26 cellular contexts compared by ENCODE assay signal in genomic region chr6:163038317-163038716, GRCh38.
"Had no signal": no experiment of that assay in that cellular context is flagged by ENCODE, and none has a peak within 500 bp of the region (broad histone marks: within the 10 kb centered on the region; RNA-seq: fewer than 3 reads in every experiment).

No MANE protein-coding gene starts in this region.

- DNase-seq: head of caudate nucleus; islet precursor cell; mesendoderm; naive B cell; natural killer cell; nephron progenitor cell; ovary; retina; right lobe of liver; stimulated activated CD4-positive, alpha-beta T cell treated with anti-CD3 and anti-CD28 coated beads, Interleukin-1b, Interleukin-23, amount 100 ng/mL, for 48 hours; stimulated activated CD4-positive, alpha-beta T cell treated with anti-CD3 and anti-CD28 coated beads, Interleukin-2, amount 100 ng/mL, for 48 hours; stimulated activated CD4-positive, alpha-beta T cell treated with anti-CD3 and anti-CD28 coated beads, Interleukin-4, amount 100 ng/mL, for 4 hours; stimulated activated CD8-positive, alpha-beta memory T cell treated with anti-CD3 and anti-CD28 coated beads, Interleukin-4, amount 100 ng/mL, for 48 hours; stimulated activated naive CD4-positive, alpha-beta T cell treated with Interleukin-2 at 50 U/mL for 16 hours; stimulated activated naive CD8-positive, alpha-beta T cell treated with anti-CD3 and anti-CD28 coated beads, Interleukin-15, amount 100 ng/mL, for 72 hours; substantia nigra had no signal

- H3K4me1 Mint-ChIP-seq: mesothelial cell of epicardium; naive B cell; natural killer cell; nephron progenitor cell; stimulated activated memory B cell treated with anti-CD40 and anti-IgM and Interleukin-4, amounts not matched to agents 10 μg/mL and 1 μg/mL and 100 μg/mL, for 72 hours; stimulated activated naive CD8-positive, alpha-beta T cell treated with anti-CD3 and anti-CD28 coated beads, Interleukin-15, amount 100 ng/mL, for 72 hours had no signal

- H3K36me3 Mint-ChIP-seq: mesothelial cell of epicardium; naive B cell; natural killer cell; stimulated activated memory B cell treated with anti-CD40 and anti-IgM and Interleukin-4, amounts not matched to agents 10 μg/mL and 1 μg/mL and 100 μg/mL, for 72 hours; type B pancreatic cell had no signal

- H3K4me1 ChIP-seq: right lobe of liver, tibial nerve, vagina had no signal

- H3K4me3 Mint-ChIP-seq: mesothelial cell of epicardium; naive B cell; natural killer cell; nephron progenitor cell; stimulated activated memory B cell treated with anti-CD40 and anti-IgM and Interleukin-4, amounts not matched to agents 10 μg/mL and 1 μg/mL and 100 μg/mL, for 72 hours; stimulated activated naive CD8-positive, alpha-beta T cell treated with anti-CD3 and anti-CD28 coated beads, Interleukin-15, amount 100 ng/mL, for 72 hours; type B pancreatic cell had no signal

- H3K27me3 Mint-ChIP-seq: naive B cell; progenitor cell of endocrine pancreas; stimulated activated memory B cell treated with anti-CD40 and anti-IgM and Interleukin-4, amounts not matched to agents 10 μg/mL and 1 μg/mL and 100 μg/mL, for 72 hours; stimulated activated naive CD8-positive, alpha-beta T cell treated with anti-CD3 and anti-CD28 coated beads, Interleukin-15, amount 100 ng/mL, for 72 hours; type B pancreatic cell had no signal

- H3K27me3 ChIP-seq: hepatocyte, ovary, right lobe of liver, tibial nerve, vagina had no signal

- H3K36me3 ChIP-seq: ovary, right lobe of liver, tibial nerve, vagina had no signal

- H3K9me3 Mint-ChIP-seq: type B pancreatic cell had no signal

- H3K4me3 ChIP-seq: hepatocyte, lung, ovary, right lobe of liver, smooth muscle cell, tibial nerve, vagina had no signal

- H3K27ac Mint-ChIP-seq: mesothelial cell of epicardium; natural killer cell; nephron progenitor cell; progenitor cell of endocrine pancreas; stimulated activated memory B cell treated with anti-CD40 and anti-IgM and Interleukin-4, amounts not matched to agents 10 μg/mL and 1 μg/mL and 100 μg/mL, for 72 hours; type B pancreatic cell had no signal

- H3K27ac ChIP-seq: hepatocyte, ovary, right lobe of liver, tibial nerve, vagina had no signal

- H3K9me3 ChIP-seq: ovary, right lobe of liver, vagina had no signal

- ATAC-seq: left lobe of liver; stimulated activated naive CD8-positive, alpha-beta T cell treated with anti-CD3 and anti-CD28 coated beads, Interleukin-15, amount 100 ng/mL, for 72 hours had no signal
